ENCODE assay signal across 1 cellular context in the genomic region with DNA sequence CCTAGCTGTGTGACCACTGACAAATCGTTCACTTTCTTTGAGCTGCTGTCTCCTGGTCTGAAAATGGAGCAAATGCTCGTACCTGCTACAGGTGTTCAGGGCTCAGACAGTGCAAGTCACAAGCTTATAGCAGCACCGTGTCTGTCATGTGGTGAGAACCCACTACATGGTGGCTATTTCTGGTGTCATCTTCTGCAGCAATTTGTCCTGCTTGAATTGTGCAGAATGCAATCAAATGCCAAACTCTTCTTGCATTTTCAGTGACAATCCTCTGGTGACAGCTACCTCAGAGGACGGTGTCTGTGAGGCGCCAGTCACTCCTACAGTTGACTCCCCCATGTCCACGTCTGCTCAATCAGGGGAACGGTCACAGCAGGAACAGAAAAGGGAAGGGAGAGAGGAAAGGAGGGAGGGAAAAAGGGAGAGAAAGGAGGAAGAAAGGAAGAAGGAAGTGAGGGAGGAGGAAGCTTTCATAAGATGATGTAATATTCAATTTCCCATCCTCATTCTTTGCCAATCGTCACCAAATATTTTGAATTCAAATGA.
TF ChIP-seq lines count a peak whose summit lies in the region.

No MANE protein-coding gene starts in this region.

TF ChIP-seq in K562, 482 proteins besides CTCF, POLR2A, EP300 and RAD21 (continued from another document and continues in another):
- TF ChIP-seq ZBTB40 (IDR thresholded peaks at IDR 0.05) (peak; percentile 22; the same call in 1 of the 2 replicates), ZBTB40 (CRISPR knock-in tag; IDR thresholded peaks at IDR 0.05) (no peak), CREB5 (CRISPR knock-in tag; IDR thresholded peaks at IDR 0.05) (no peak), ZNF586 (CRISPR knock-in tag; conservative IDR thresholded peaks at IDR 0.05) (no peak), AFF4 (CRISPR knock-in tag; IDR thresholded peaks at IDR 0.05) (no peak), POLR2AphosphoS2 (IDR thresholded peaks at IDR 0.05; ENCODE audit: low read length) (no peak), MYBL2 (IDR thresholded peaks at IDR 0.05; ENCODE audit: low read depth) (no peak), MYBL2 (CRISPR knock-in tag; IDR thresholded peaks at IDR 0.05; ENCODE audit: borderline replicate concordance) (no peak), ZNF695 (CRISPR knock-in tag; IDR thresholded peaks at IDR 0.05) (no peak), SUPT5H (IDR thresholded peaks at IDR 0.05) (no peak), ATF1 (CRISPR knock-in tag; IDR thresholded peaks at IDR 0.05) (no peak), ATF1 (tag; IDR thresholded peaks at IDR 0.05) (no peak), WHSC1 (IDR thresholded peaks at IDR 0.05; ENCODE audit: low read length) (no peak), POLR2H (tag; IDR thresholded peaks at IDR 0.05; ENCODE audit: low read depth) (no peak), MAZ (CRISPR knock-in tag; conservative IDR thresholded peaks at IDR 0.05 in 1 of 2, IDR thresholded peaks at IDR 0.05 in 1 of 2) (no peak), NR0B1 (IDR thresholded peaks at IDR 0.05; ENCODE audit: partially characterized antibody) (no peak), MEIS2 (IDR thresholded peaks at IDR 0.05; ENCODE audit: partially characterized antibody) (peak; percentile 7), SMAD4 (CRISPR knock-in tag; conservative IDR thresholded peaks at IDR 0.05) (peak; percentile 17; the same call in 1 of the 2 replicates), HNRNPH1 (optimal IDR thresholded peaks at IDR 0.05; ENCODE audit: low read depth, low read length) (no peak), CEBPG (CRISPR knock-in tag; IDR thresholded peaks at IDR 0.05) (no peak), CEBPG (tag; conservative IDR thresholded peaks at IDR 0.05 in 1 of 2, IDR thresholded peaks at IDR 0.05 in 1 of 2) (peak; percentile 8 to 57; a peak in 2 of 4 replicates), ETV6 (IDR thresholded peaks at IDR 0.05; ENCODE audit: borderline replicate concordance in 1 of 2, low read depth in 2 of 2, low read length in 1 of 2) (peak; percentile 49 to 78; a peak in 2 of 4 replicates), ETV6 (CRISPR knock-in tag; IDR thresholded peaks at IDR 0.05; ENCODE audit: borderline replicate concordance) (no peak)
- TF ChIP-seq, protein P1, sequence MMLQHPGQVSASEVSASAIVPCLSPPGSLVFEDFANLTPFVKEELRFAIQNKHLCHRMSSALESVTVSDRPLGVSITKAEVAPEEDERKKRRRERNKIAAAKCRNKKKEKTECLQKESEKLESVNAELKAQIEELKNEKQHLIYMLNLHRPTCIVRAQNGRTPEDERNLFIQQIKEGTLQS (IDR thresholded peaks at IDR 0.05): peak; percentile 68; the same call in 1 of the 2 replicates
- TF ChIP-seq, protein P1 (CRISPR knock-in tag; conservative IDR thresholded peaks at IDR 0.05): no peak
- TF ChIP-seq, protein P2, sequence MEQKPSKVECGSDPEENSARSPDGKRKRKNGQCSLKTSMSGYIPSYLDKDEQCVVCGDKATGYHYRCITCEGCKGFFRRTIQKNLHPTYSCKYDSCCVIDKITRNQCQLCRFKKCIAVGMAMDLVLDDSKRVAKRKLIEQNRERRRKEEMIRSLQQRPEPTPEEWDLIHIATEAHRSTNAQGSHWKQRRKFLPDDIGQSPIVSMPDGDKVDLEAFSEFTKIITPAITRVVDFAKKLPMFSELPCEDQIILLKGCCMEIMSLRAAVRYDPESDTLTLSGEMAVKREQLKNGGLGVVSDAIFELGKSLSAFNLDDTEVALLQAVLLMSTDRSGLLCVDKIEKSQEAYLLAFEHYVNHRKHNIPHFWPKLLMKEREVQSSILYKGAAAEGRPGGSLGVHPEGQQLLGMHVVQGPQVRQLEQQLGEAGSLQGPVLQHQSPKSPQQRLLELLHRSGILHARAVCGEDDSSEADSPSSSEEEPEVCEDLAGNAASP (IDR thresholded peaks at IDR 0.05): no peak
- TF ChIP-seq, protein P3, sequence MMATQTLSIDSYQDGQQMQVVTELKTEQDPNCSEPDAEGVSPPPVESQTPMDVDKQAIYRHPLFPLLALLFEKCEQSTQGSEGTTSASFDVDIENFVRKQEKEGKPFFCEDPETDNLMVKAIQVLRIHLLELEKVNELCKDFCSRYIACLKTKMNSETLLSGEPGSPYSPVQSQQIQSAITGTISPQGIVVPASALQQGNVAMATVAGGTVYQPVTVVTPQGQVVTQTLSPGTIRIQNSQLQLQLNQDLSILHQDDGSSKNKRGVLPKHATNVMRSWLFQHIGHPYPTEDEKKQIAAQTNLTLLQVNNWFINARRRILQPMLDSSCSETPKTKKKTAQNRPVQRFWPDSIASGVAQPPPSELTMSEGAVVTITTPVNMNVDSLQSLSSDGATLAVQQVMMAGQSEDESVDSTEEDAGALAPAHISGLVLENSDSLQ (IDR thresholded peaks at IDR 0.05): peak; percentile 28; the same call in 1 of the 2 replicates
